ENCODE assay signal across 8 cellular contexts in the genomic region with DNA sequence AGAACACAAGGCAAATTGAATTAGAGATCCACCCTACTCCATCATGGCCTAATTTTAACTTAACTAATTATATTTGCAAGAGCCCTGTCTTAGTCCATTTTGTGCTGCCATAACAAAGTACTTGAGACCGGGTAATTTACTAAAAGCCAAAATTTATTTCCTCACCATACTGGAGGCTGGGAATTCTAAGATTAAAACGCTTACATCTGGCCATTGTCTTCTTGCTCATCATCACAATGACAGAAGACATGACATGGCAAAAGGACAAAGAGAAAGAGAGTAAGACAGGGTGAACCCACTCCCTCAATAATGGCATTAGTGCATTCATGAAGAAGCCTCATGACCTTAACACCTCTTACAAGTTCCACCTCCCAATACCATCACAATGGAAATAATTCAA.
"Had no signal": no experiment of that assay in that cellular context is flagged by ENCODE, and none has a peak within 500 bp of the region (broad histone marks: within the 10 kb centered on the region; RNA-seq: fewer than 3 reads in every experiment).

No MANE protein-coding gene starts in this region.

- H3K4me2 ChIP-seq: KMS-11 had no signal

- H3K9ac ChIP-seq: KMS-11 had no signal

- H3K4me3 Mint-ChIP-seq: IgD-negative memory B cell had no signal

- H3K27ac Mint-ChIP-seq: IgD-negative memory B cell had no signal

- DNase-seq: IMR-90, KBM-7, KG1 had no signal

- H3K27me3 Mint-ChIP-seq: IgD-negative memory B cell had no signal

- H3K27ac ChIP-seq: HL-60, KMS-11 had no signal

- FAIRE-seq: HepG2, HTR-8/SVneo had no signal

- H3K36me3 Mint-ChIP-seq: IgD-negative memory B cell had no signal

- ATAC-seq: HepG2 had no signal
